ENCODE assay signal across 31 cellular contexts in the genomic region with DNA sequence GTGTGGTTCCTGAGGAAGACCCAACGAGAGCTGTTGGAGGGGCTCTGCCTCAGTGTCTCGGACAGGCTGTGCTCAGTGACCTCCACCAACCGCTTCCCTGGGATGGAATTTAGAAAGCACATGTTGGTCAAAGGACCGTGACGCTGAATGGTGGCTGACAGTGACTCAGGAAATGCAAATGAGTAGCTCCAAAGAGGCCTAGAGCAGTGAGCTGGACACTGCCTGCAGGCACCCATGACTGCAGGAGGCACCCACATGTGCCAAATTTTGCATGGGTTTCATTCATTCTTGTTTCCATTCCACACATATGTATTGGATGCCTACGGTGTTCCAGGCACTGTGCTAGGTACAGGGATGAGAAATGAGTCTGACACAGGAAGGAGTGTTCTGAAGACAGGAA.
"Had no signal": no experiment of that assay in that cellular context is flagged by ENCODE, and none has a peak within 500 bp of the region (broad histone marks: within the 10 kb centered on the region; RNA-seq: fewer than 3 reads in every experiment).

No MANE protein-coding gene starts in this region.

- H3K36me3 ChIP-seq: adrenal gland, WERI-Rb-1 had no signal

- H3K27ac ChIP-seq: adrenal gland, body of pancreas, WERI-Rb-1 had no signal

- H3K9me3 ChIP-seq: adrenal gland, body of pancreas had no signal

- ATAC-seq: activated CD4-positive, CD25-positive, alpha-beta regulatory T cell treated with anti-CD3 and anti-CD28 coated beads, Interleukin-2, amount 50 U/mL, for 24 hours; activated CD8-positive, alpha-beta T cell treated with anti-CD3 and anti-CD28 coated beads for 36 hours; activated naive CD8-positive, alpha-beta T cell treated with anti-CD3 and anti-CD28 coated beads, Interleukin-2, amount 50 U/mL, for 24 hours; activated T-cell treated with anti-CD3 and anti-CD28 coated beads, Interleukin-2, amount 50 U/mL, for 4 hours; activated T-helper 17 cell treated with anti-CD3 and anti-CD28 coated beads, Interleukin-2, amount 50 U/mL, for 72 hours; body of pancreas; effector memory CD8-positive, alpha-beta T cell; T-helper 17 cell had no signal

- FAIRE-seq: colon, frontal cortex had no signal

- DNase-seq: activated B cell treated with CpG ODN at 0.5 μM for 24 hours; activated CD4-positive, alpha-beta T cell treated with anti-CD3 and anti-CD28 coated beads for 48 hours; activated CD4-positive, alpha-beta T cell treated with anti-CD3 and anti-CD28 coated beads, Interleukin-2, amount 50 U/mL, for 1 hour; activated CD4-positive, alpha-beta T cell treated with anti-CD3 and anti-CD28 coated beads, Interleukin-2, amount 50 U/mL, for 48 hours; activated CD8-positive, alpha-beta memory T cell treated with anti-CD3 and anti-CD28 coated beads for 24 hours; activated CD8-positive, alpha-beta T cell treated with anti-CD3 and anti-CD28 coated beads for 36 hours; activated effector memory CD4-positive, alpha-beta T cell treated with Interleukin-2 at 50 U/mL for 16 hours; activated gamma-delta T cell treated with Interleukin-2 at 50 U/mL for 16 hours; activated naive CD4-positive, alpha-beta T cell treated with Interleukin-2 at 50 U/mL for 16 hours; activated naive CD8-positive, alpha-beta T cell treated with anti-CD3 and anti-CD28 coated beads for 36 hours; activated naive CD8-positive, alpha-beta T cell treated with anti-CD3 and anti-CD28 coated beads, Interleukin-2, amount 50 U/mL, for 24 hours; activated T-cell treated with anti-CD3 and anti-CD28 coated beads, Interleukin-2, amount 50 U/mL, for 4 hours; adrenal gland; amygdala; aorta; body of pancreas; caudate nucleus; cortex of kidney; dermis blood vessel endothelial cell; effector CD4-positive, alpha-beta T cell; effector memory CD8-positive, alpha-beta T cell; foreskin fibroblast; glutamatergic neuron; T-helper 1 cell; T-helper 17 cell; T1000; WERI-Rb-1 had no signal

- H3K4me1 ChIP-seq: adrenal gland had no signal

- H3K4me3 ChIP-seq: adrenal gland, body of pancreas had no signal

- H3K27me3 ChIP-seq: adrenal gland, body of pancreas had no signal
